20 cellular contexts compared by ENCODE assay signal in genomic region chr16:21727344-21727743, GRCh38.
DNase-seq lines count a peak whose midpoint lies in the region; ATAC-seq, FAIRE-seq and TF ChIP-seq lines count a peak whose summit lies in the region.
"Had no signal": no experiment of that assay in that cellular context is flagged by ENCODE, and none has a peak within 500 bp of the region (broad histone marks: within the 10 kb centered on the region; RNA-seq: fewer than 3 reads in every experiment).

No MANE protein-coding gene starts in this region.

- H3K4me3 ChIP-seq in Jurkat, Clone E6-1 (ENCODE audit: low read length) = no peak overlapping the region
- H3K4me3 ChIP-seq: BLaER1 treated with 17β-estradiol and CSF1 and Interleukin-3, amounts not matched to agents 10 nM and 100 nM; GM23338 had no signal

- FAIRE-seq in GM12891 (lab: Jason Lieb, UNC) = no peak
- FAIRE-seq: GM19239 had no signal

- H3K27ac Mint-ChIP-seq in activated naive CD4-positive, alpha-beta T cell treated with anti-CD3 and anti-CD28 coated beads for 36 hours = no peak overlapping the region
- H3K27ac Mint-ChIP-seq in activated naive CD4-positive, alpha-beta T cell treated with anti-CD3 and anti-CD28 coated beads, Interleukin-2, amount 10 ng/mL, durations not matched to agents 7 days and 5 days = no peak overlapping the region
- peak overlapping the region; percentile 35 for H3K27ac Mint-ChIP-seq in activated B cell treated with CpG ODN at 0.5 μM for 24 hours
- no peak overlapping the region for H3K27ac Mint-ChIP-seq in stimulated activated naive CD8-positive, alpha-beta T cell treated with anti-CD3 and anti-CD28 coated beads, Interleukin-15, amount 100 ng/mL, for 72 hours
- H3K27ac Mint-ChIP-seq: CD8-positive, alpha-beta memory T cell; GM23338 had no signal

- no peak for TF ChIP-seq POLR2A in GM12891 (IDR thresholded peaks at IDR 0.05; ENCODE audit: low read depth, low read length)

- DNase-seq in activated naive CD4-positive, alpha-beta T cell treated with anti-CD3 and anti-CD28 coated beads for 36 hours = peak; percentile 19
- no peak for DNase-seq in activated naive CD4-positive, alpha-beta T cell treated with anti-CD3 and anti-CD28 coated beads, Interleukin-2, amount 10 ng/mL, durations not matched to agents 7 days and 5 days
- DNase-seq in Jurkat, Clone E6-1 (ENCODE audit: low read depth, low spot score) = peak; percentile 78
- DNase-seq in activated B cell treated with CpG ODN at 0.5 μM for 24 hours (no peak), GM12891 (ENCODE audit: insufficient read length, low spot score) (no peak), HuH-7.5 (ENCODE audit: low spot score) (no peak)
- peak in 1 of 2 donors; percentile 31 for DNase-seq in stimulated activated naive CD8-positive, alpha-beta T cell treated with anti-CD3 and anti-CD28 coated beads, Interleukin-15, amount 100 ng/mL, for 72 hours
- DNase-seq: DMS79; HCEC 1CT; NCI-H1694 treated with DMSO at 0.1 percent for 48 hours; NCI-H510A; NCI-H748 treated with DMSO at 0.1 percent for 48 hours; NK-92 treated with Interleukin-12 subunit alpha and Interleukin-12 subunit beta, amount 100 ng/mL, for 24 hours; OCI-M1; SHP77 treated with DMSO at 0.1 percent for 48 hours; SK-N-SH had no signal

- no peaks in the 10 kb centered on the region for H3K36me3 Mint-ChIP-seq in activated naive CD4-positive, alpha-beta T cell treated with anti-CD3 and anti-CD28 coated beads for 36 hours (ENCODE audit: low read depth)
- no peaks in the 10 kb centered on the region for H3K36me3 Mint-ChIP-seq in activated naive CD4-positive, alpha-beta T cell treated with anti-CD3 and anti-CD28 coated beads, Interleukin-2, amount 10 ng/mL, durations not matched to agents 7 days and 5 days
- no peaks in the 10 kb centered on the region for H3K36me3 Mint-ChIP-seq in activated B cell treated with CpG ODN at 0.5 μM for 24 hours (ENCODE audit: low read depth)

- H3K9me3 Mint-ChIP-seq in activated naive CD4-positive, alpha-beta T cell treated with anti-CD3 and anti-CD28 coated beads for 36 hours = no peaks in the 10 kb centered on the region
- peaks cover 2% of the 10 kb centered on the region for H3K9me3 Mint-ChIP-seq in activated naive CD4-positive, alpha-beta T cell treated with anti-CD3 and anti-CD28 coated beads, Interleukin-2, amount 10 ng/mL, durations not matched to agents 7 days and 5 days
- peaks cover 5% of the 10 kb centered on the region for H3K9me3 Mint-ChIP-seq in activated B cell treated with CpG ODN at 0.5 μM for 24 hours
- H3K9me3 Mint-ChIP-seq in stimulated activated naive CD8-positive, alpha-beta T cell treated with anti-CD3 and anti-CD28 coated beads, Interleukin-15, amount 100 ng/mL, for 72 hours = peaks cover 9 to 11% of the 10 kb centered on the region in 2 donors
- H3K9me3 Mint-ChIP-seq: GM23338 had no signal

- POLR2A ChIA-PET in activated B cell treated with CpG ODN at 0.5 μM for 24 hours (lab: Charles Lee) = no interaction called here

- CTCF ChIA-PET in activated naive CD4-positive, alpha-beta T cell treated with anti-CD3 and anti-CD28 coated beads for 36 hours (lab: Charles Lee) = no interaction called here
- CTCF ChIA-PET in activated naive CD4-positive, alpha-beta T cell treated with anti-CD3 and anti-CD28 coated beads, Interleukin-2, amount 10 ng/mL, durations not matched to agents 7 days and 5 days (lab: Charles Lee) = interaction anchor here (2.3 kb wide), 1 partner anchor 18 kb away, joined by 7 read pairs; no protein-coding TSS in a partner anchor
- CTCF ChIA-PET in activated B cell treated with CpG ODN at 0.5 μM for 24 hours (lab: Charles Lee) = no interaction called here

- no peak for ATAC-seq in activated B cell treated with CpG ODN at 0.5 μM for 24 hours (ENCODE audit: low read depth)
- peak; percentile 86 for ATAC-seq in stimulated activated naive CD8-positive, alpha-beta T cell treated with anti-CD3 and anti-CD28 coated beads, Interleukin-15, amount 100 ng/mL, for 72 hours
- ATAC-seq: GM23338 had no signal

- TF ChIP-seq CTCF in activated B cell treated with CpG ODN at 0.5 μM for 24 hours (IDR thresholded peaks at IDR 0.05) = no peak

- peaks cover 18% of the 10 kb centered on the region for H3K4me1 Mint-ChIP-seq in activated naive CD4-positive, alpha-beta T cell treated with anti-CD3 and anti-CD28 coated beads for 36 hours (ENCODE audit: low read depth)
- peaks cover 11% of the 10 kb centered on the region for H3K4me1 Mint-ChIP-seq in activated naive CD4-positive, alpha-beta T cell treated with anti-CD3 and anti-CD28 coated beads, Interleukin-2, amount 10 ng/mL, durations not matched to agents 7 days and 5 days
- peaks cover 6% of the 10 kb centered on the region for H3K4me1 Mint-ChIP-seq in activated B cell treated with CpG ODN at 0.5 μM for 24 hours
- peaks cover 22% of the 10 kb centered on the region for H3K4me1 Mint-ChIP-seq in stimulated activated naive CD8-positive, alpha-beta T cell treated with anti-CD3 and anti-CD28 coated beads, Interleukin-15, amount 100 ng/mL, for 72 hours
- H3K4me1 Mint-ChIP-seq: CD8-positive, alpha-beta memory T cell; GM23338 had no signal

- intact Hi-C loops in activated naive CD4-positive, alpha-beta T cell treated with anti-CD3 and anti-CD28 coated beads for 36 hours (cut with micrococcal nuclease) = no loop called here
- intact Hi-C loops in activated B cell treated with CpG ODN at 0.5 μM for 24 hours (cut with micrococcal nuclease) = no loop called here

- H3K27me3 Mint-ChIP-seq in activated naive CD4-positive, alpha-beta T cell treated with anti-CD3 and anti-CD28 coated beads for 36 hours (ENCODE audit: low read depth) = peaks cover 8% of the 10 kb centered on the region
- peaks cover 52% of the 10 kb centered on the region for H3K27me3 Mint-ChIP-seq in activated naive CD4-positive, alpha-beta T cell treated with anti-CD3 and anti-CD28 coated beads, Interleukin-2, amount 10 ng/mL, durations not matched to agents 7 days and 5 days
- H3K27me3 Mint-ChIP-seq in activated B cell treated with CpG ODN at 0.5 μM for 24 hours = no peaks in the 10 kb centered on the region
- H3K27me3 Mint-ChIP-seq in stimulated activated naive CD8-positive, alpha-beta T cell treated with anti-CD3 and anti-CD28 coated beads, Interleukin-15, amount 100 ng/mL, for 72 hours = peaks cover 39% of the 10 kb centered on the region

- no peak overlapping the region for H3K4me3 Mint-ChIP-seq in activated naive CD4-positive, alpha-beta T cell treated with anti-CD3 and anti-CD28 coated beads for 36 hours
- no peak overlapping the region for H3K4me3 Mint-ChIP-seq in activated naive CD4-positive, alpha-beta T cell treated with anti-CD3 and anti-CD28 coated beads, Interleukin-2, amount 10 ng/mL, durations not matched to agents 7 days and 5 days
- no peak overlapping the region for H3K4me3 Mint-ChIP-seq in activated B cell treated with CpG ODN at 0.5 μM for 24 hours
- no peak overlapping the region for H3K4me3 Mint-ChIP-seq in stimulated activated naive CD8-positive, alpha-beta T cell treated with anti-CD3 and anti-CD28 coated beads, Interleukin-15, amount 100 ng/mL, for 72 hours
- H3K4me3 Mint-ChIP-seq: CD8-positive, alpha-beta memory T cell; GM23338 had no signal

TF ChIP-seq in GM12891, 5 proteins besides CTCF, POLR2A, EP300 and RAD21:
- no peak for TF ChIP-seq POLR2AphosphoS5 (IDR thresholded peaks at IDR 0.05; ENCODE audit: low read depth, low read length)
- no peak for TF ChIP-seq SPI1 (IDR thresholded peaks at IDR 0.05; ENCODE audit: low read depth, low read length)
- no peak for TF ChIP-seq PAX5 (IDR thresholded peaks at IDR 0.05; ENCODE audit: insufficient read depth, low read length, severe bottlenecking)
- no peak for TF ChIP-seq POU2F2 (IDR thresholded peaks at IDR 0.05; ENCODE audit: low read depth, low read length)
- TF ChIP-seq TAF1 (IDR thresholded peaks at IDR 0.05; ENCODE audit: low read depth, low read length) = no peak
TF ChIP-seq in GM12891: peak in this region for 0.

Comparison
In these comparisons a context has a peak if more than half of its experiments do, and no peak if none do; other contexts are left out.
1. DNase-seq: peak in activated naive CD4-positive, alpha-beta T cell treated with anti-CD3 and anti-CD28 coated beads for 36 hours (single experiment) and Jurkat, Clone E6-1 (single experiment); none in activated naive CD4-positive, alpha-beta T cell treated with anti-CD3 and anti-CD28 coated beads, Interleukin-2, amount 10 ng/mL, durations not matched to agents 7 days and 5 days (single experiment), activated B cell treated with CpG ODN at 0.5 μM for 24 hours (single experiment), GM12891 (single experiment) and HuH-7.5 (single experiment).